Comparison of ENCODE assay signal across 27 cellular contexts in genomic region chr2:225640550-225640949, GRCh38.
"Had no signal": no experiment of that assay in that cellular context is flagged by ENCODE, and none has a peak within 500 bp of the region (broad histone marks: within the 10 kb centered on the region; RNA-seq: fewer than 3 reads in every experiment).

No MANE protein-coding gene starts in this region.

- DNase-seq: stimulated activated CD4-positive, alpha-beta T cell treated with anti-CD3 and anti-CD28 coated beads, Interleukin-2, amount 100 ng/mL, for 48 hours; stimulated activated CD4-positive, alpha-beta T cell treated with anti-CD3 and anti-CD28 coated beads, Interleukin-4, amount 100 ng/mL, for 1 hour; stimulated activated CD4-positive, alpha-beta T cell treated with anti-CD3 and anti-CD28 coated beads, Interleukin-4, amount 100 ng/mL, for 24 hours; stimulated activated CD4-positive, alpha-beta T cell treated with anti-CD3 and anti-CD28 coated beads, Interleukin-4, amount 100 ng/mL, for 4 hours; stimulated activated CD8-positive, alpha-beta memory T cell treated with anti-CD3 and anti-CD28 coated beads, Interleukin-4, amount 100 ng/mL, for 48 hours; stimulated activated naive B cell treated with anti-CD40 and anti-IgM and Interleukin-4, amounts not matched to agents 10 μg/mL and 1 μg/mL and 100 μg/mL, for 72 hours; stimulated activated naive CD4-positive, alpha-beta T cell; stimulated activated naive CD4-positive, alpha-beta T cell treated with Interleukin-2 at 50 U/mL for 16 hours; stimulated activated naive CD8-positive, alpha-beta T cell treated with anti-CD3 and anti-CD28 coated beads, Interleukin-15, amount 100 ng/mL, for 72 hours; stimulated activated naive CD8-positive, alpha-beta T cell treated with anti-CD3 and anti-CD28 coated beads, Interleukin-15, Interleukin-2, amounts not matched to agents 100 U/mL and 50 U/mL, for 24 hours; stomach; substantia nigra; testis; thyroid gland; tibial artery; transverse colon; trophoblast cell; upper lobe of left lung; upper lobe of right lung; uterus had no signal

- ATAC-seq: stimulated activated effector memory CD8-positive, alpha-beta T cell treated with anti-CD3 and anti-CD28 coated beads, Interleukin-12 subunit alpha, Interleukin-12 subunit beta, amount 100 ng/mL, for 72 hours; stimulated activated memory B cell treated with anti-CD40 and anti-IgM and Interleukin-4, amounts not matched to agents 10 μg/mL and 1 μg/mL and 100 μg/mL, for 72 hours; stimulated activated naive B cell treated with anti-CD40 and anti-IgM and Interleukin-4, amounts not matched to agents 10 μg/mL and 1 μg/mL and 100 μg/mL, for 72 hours; stimulated activated naive CD8-positive, alpha-beta T cell treated with anti-CD3 and anti-CD28 coated beads, Interleukin-15, amount 100 ng/mL, for 72 hours; stimulated activated naive CD8-positive, alpha-beta T cell treated with anti-CD3 and anti-CD28 coated beads, Interleukin-15, Interleukin-2, amounts not matched to agents 100 U/mL and 50 U/mL, for 24 hours had no signal

- H3K36me3 ChIP-seq: stomach, suprapubic skin, thoracic aorta, thyroid gland, tibial artery, tibial nerve, transverse colon, upper lobe of left lung, upper lobe of right lung, uterus, vagina had no signal

- H3K27ac ChIP-seq: stomach, suprapubic skin, testis, thoracic aorta, thyroid gland, tibial artery, tibial nerve, transverse colon, upper lobe of left lung, upper lobe of right lung, uterus, vagina had no signal

- H3K4me3 ChIP-seq: stomach, suprapubic skin, testis, thoracic aorta, thyroid gland, tibial artery, tibial nerve, transverse colon, upper lobe of left lung, upper lobe of right lung, uterus, vagina had no signal

- FAIRE-seq: urothelium cell line had no signal

- H3K9me3 ChIP-seq: suprapubic skin, testis, thoracic aorta, thyroid gland, tibial artery, transverse colon, upper lobe of left lung, upper lobe of right lung, uterus, vagina had no signal

- H3K27me3 ChIP-seq: stomach, suprapubic skin, testis, thyroid gland, tibial artery, tibial nerve, transverse colon, upper lobe of left lung, upper lobe of right lung, uterus, vagina had no signal

- H3K4me1 ChIP-seq: stomach, testis, thyroid gland, tibial artery, tibial nerve, transverse colon, upper lobe of left lung, upper lobe of right lung, uterus, vagina had no signal
